ENCODE assay signal across 14 cellular contexts in genomic region chr14:27243360-27243759, GRCh38.
DNase-seq lines count a peak whose midpoint lies in the region; ATAC-seq, FAIRE-seq and TF ChIP-seq lines count a peak whose summit lies in the region.
"Had no signal": no experiment of that assay in that cellular context is flagged by ENCODE, and none has a peak within 500 bp of the region (broad histone marks: within the 10 kb centered on the region; RNA-seq: fewer than 3 reads in every experiment).

No MANE protein-coding gene starts in this region.

- H3K79me2 ChIP-seq in trophoblast cell (ENCODE audit: control insufficient read depth, insufficient read depth, low read length, poor library complexity) = no peaks in the 10 kb centered on the region

- POLR2A ChIA-PET in CD4-positive, alpha-beta T cell (lab: Charles Lee) = no interaction called here

- no peak overlapping the region for H2BK12ac ChIP-seq in trophoblast cell (ENCODE audit: low read length)

- no peak for TF ChIP-seq CTCF in bronchial epithelial cell (IDR thresholded peaks at IDR 0.05; ENCODE audit: insufficient read depth, low read length, severe bottlenecking)
- TF ChIP-seq CTCF in foreskin keratinocyte (conservative IDR thresholded peaks at IDR 0.05) = no peak
- no peak for TF ChIP-seq CTCF in CD4-positive, alpha-beta T cell (IDR thresholded peaks at IDR 0.05)

- no peaks in the 10 kb centered on the region for H3K4me1 Mint-ChIP-seq in CD4-positive, alpha-beta T cell (ENCODE audit: low read depth)

- H3K4me3 ChIP-seq in bronchial epithelial cell (ENCODE audit: low read depth, low read length) (no peak overlapping the region), trophoblast cell (ENCODE audit: low read depth, low read length) (no peak overlapping the region)
- H3K4me3 ChIP-seq: BLaER1, GM12878, K562 had no signal

- no peak overlapping the region for H3K23ac ChIP-seq in trophoblast cell (ENCODE audit: low read length)

- H3K27me3 ChIP-seq in bronchial epithelial cell (ENCODE audit: control insufficient read depth, insufficient read depth, low read length) = no peaks in the 10 kb centered on the region
- H3K27me3 ChIP-seq in foreskin keratinocyte = no peaks in the 10 kb centered on the region
- no peaks in the 10 kb centered on the region for H3K27me3 ChIP-seq in trophoblast cell (ENCODE audit: insufficient read depth, low read length)
- H3K27me3 ChIP-seq in CD4-positive, alpha-beta T cell (ENCODE audit: control insufficient read depth, insufficient read depth, low read length) = no peaks in the 10 kb centered on the region
- H3K27me3 ChIP-seq: BLaER1 had no signal

- H3K36me3 ChIP-seq in bronchial epithelial cell (ENCODE audit: control insufficient read depth, insufficient read depth, low read length) (no peaks in the 10 kb centered on the region), trophoblast cell (ENCODE audit: control insufficient read depth in 1 of 2, insufficient read depth in 2 of 2, low read length in 2 of 2) (no peaks in the 10 kb centered on the region)
- H3K36me3 ChIP-seq: BLaER1 had no signal

- DNase-seq in HCEC 1CT (peak; percentile 64), NCI-H460 (ENCODE audit: extremely low read depth, low read depth) (peak; percentile 32), bronchial epithelial cell (ENCODE audit: low read depth) (peak; percentile 33), foreskin keratinocyte (peak; percentile 50 to 68), trophoblast cell (no peak), hippocampal formation (lab: John Stamatoyannopoulos, UW) (no peak)
- no peak for DNase-seq in CD4-positive, alpha-beta T cell
- DNase-seq: AML-193, DMS 273 treated with DMSO at 0.1 percent for 48 hours had no signal

- CTCF ChIA-PET in CD4-positive, alpha-beta T cell (lab: Charles Lee) = no interaction called here

- no peak overlapping the region for H2BK120ac ChIP-seq in trophoblast cell (ENCODE audit: insufficient read depth, low read length, poor library complexity)

- H3K4me2 ChIP-seq in trophoblast cell (ENCODE audit: low read length) = no peak overlapping the region
- H3K4me2 ChIP-seq: BLaER1 had no signal

- peaks cover 16% of the 10 kb centered on the region for H3K9me3 Mint-ChIP-seq in CD4-positive, alpha-beta T cell

- H3K27ac ChIP-seq in foreskin keratinocyte (no peak overlapping the region), trophoblast cell (ENCODE audit: low read depth, low read length) (no peak overlapping the region)
- no peak overlapping the region for H3K27ac ChIP-seq in CD4-positive, alpha-beta T cell (ENCODE audit: low read depth, low read length)
- H3K27ac ChIP-seq: BLaER1 had no signal

- H3K9ac ChIP-seq in trophoblast cell (ENCODE audit: low read length) = no peak overlapping the region
- H3K9ac ChIP-seq: BLaER1 had no signal

- no peak overlapping the region for H4K8ac ChIP-seq in trophoblast cell (ENCODE audit: low read depth, low read length)

- H3K4me3 Mint-ChIP-seq in CD4-positive, alpha-beta T cell = no peak overlapping the region

- H3K27me3 Mint-ChIP-seq in CD4-positive, alpha-beta T cell = no peaks in the 10 kb centered on the region

- no peaks in the 10 kb centered on the region for H3K79me1 ChIP-seq in trophoblast cell (ENCODE audit: low read length)

- no peak overlapping the region for H3K14ac ChIP-seq in trophoblast cell (ENCODE audit: low read length)

- no peak overlapping the region for H2AFZ ChIP-seq in trophoblast cell (ENCODE audit: insufficient read depth, low read length, poor library complexity)

- H3K4me1 ChIP-seq in foreskin keratinocyte (peaks cover 13% of the 10 kb centered on the region), trophoblast cell (ENCODE audit: control insufficient read depth in 1 of 2, insufficient read depth in 2 of 2, low read length in 2 of 2) (no peaks in the 10 kb centered on the region)
- H3K4me1 ChIP-seq: BLaER1 had no signal

- peak; percentile 85 for ATAC-seq in foreskin keratinocyte
- ATAC-seq in CD4-positive, alpha-beta T cell (ENCODE audit: poor library complexity) = no peak
- ATAC-seq in HG02798 (IDR thresholded peaks at IDR 0.05; ENCODE audit: poor library complexity, unreplicated experiment) = no peak
- ATAC-seq: GM12878, K562 had no signal

- WGBS in trophoblast cell (ENCODE audit: extremely low coverage, insufficient coverage, insufficient read length) = no CpG with 5 or more reads among the region's 2 CpGs

- no peak overlapping the region for H4K91ac ChIP-seq in trophoblast cell (ENCODE audit: low read depth, low read length)

- no peak for FAIRE-seq in bronchial epithelial cell (lab: Jason Lieb, UNC)
- FAIRE-seq: GM12878, GM18507, K562 had no signal

- H2BK5ac ChIP-seq in trophoblast cell (ENCODE audit: low read depth, low read length, poor library complexity) = no peak overlapping the region

- no peaks in the 10 kb centered on the region for H3K9me3 ChIP-seq in trophoblast cell (ENCODE audit: insufficient read depth, low read depth, low read length)
- peaks cover 3% of the 10 kb centered on the region for H3K9me3 ChIP-seq in CD4-positive, alpha-beta T cell (ENCODE audit: control insufficient read depth, low read length)
- H3K9me3 ChIP-seq: BLaER1 had no signal

- no peak overlapping the region for H3K27ac Mint-ChIP-seq in CD4-positive, alpha-beta T cell

- H3K36me3 Mint-ChIP-seq in CD4-positive, alpha-beta T cell (ENCODE audit: low read depth) = no peaks in the 10 kb centered on the region

- H2AK5ac ChIP-seq in trophoblast cell (ENCODE audit: low read length) = no peak overlapping the region

- intact Hi-C loops in CD4-positive, alpha-beta T cell (cut with DNase I, micrococcal nuclease) = no loop called here

- H4K12ac ChIP-seq in trophoblast cell (ENCODE audit: low read depth, low read length) = no peak overlapping the region

- H3K4ac ChIP-seq in trophoblast cell (ENCODE audit: low read depth, low read length) = no peak overlapping the region

- no peak overlapping the region for H3K18ac ChIP-seq in trophoblast cell (ENCODE audit: low read length)

Comparison
In these comparisons a context has a peak if more than half of its experiments do, and no peak if none do; other contexts are left out.
1. DNase-seq: peak in HCEC 1CT (single experiment), NCI-H460 (single experiment), bronchial epithelial cell (single experiment) and foreskin keratinocyte (2 of 2); none in trophoblast cell (0 of 2), CD4-positive, alpha-beta T cell (0 of 10) and hippocampal formation (0 of 2).